Comparison of ENCODE assay signal across 8 cellular contexts in genomic region chr2:100818606-100819364, GRCh38. TPM values are rescaled to one million over a fixed set of nuclear protein-coding genes. Genes with fewer than 3 reads are reported as not detected.
DNase-seq lines count a peak whose midpoint lies in the region; ATAC-seq and TF ChIP-seq lines count a peak whose summit lies in the region.

No MANE protein-coding gene starts in this region.

- intact Hi-C loops in vagina (cut with DNase I) = loop anchor here (10.0 kb wide), 1 partner anchor 166 kb away; no protein-coding TSS in a partner anchor

- ATAC-seq in GM19351 (IDR thresholded peaks at IDR 0.05; ENCODE audit: unreplicated experiment) (no peak), HG03135 (IDR thresholded peaks at IDR 0.05; ENCODE audit: unreplicated experiment) (no peak)

- peak; percentile 43 for DNase-seq in stimulated activated CD4-positive, alpha-beta T cell treated with anti-CD3 and anti-CD28 coated beads, Interleukin-15, amount 100 ng/mL, for 24 hours
- no peak for DNase-seq in stimulated activated CD4-positive, alpha-beta T cell treated with anti-CD3 and anti-CD28 coated beads, Interleukin-1b, Interleukin-23, amount 100 ng/mL, for 48 hours
- DNase-seq in activated CD8-positive, alpha-beta memory T cell treated with anti-CD3 and anti-CD28 coated beads, Interleukin-2, amount 50 U/mL, for 48 hours = peak; percentile 65
- DNase-seq in fibroblast of lung (ENCODE audit: low read depth in 2 of 2) (peak; percentile 69 to 91), myocyte (ENCODE audit: low read depth) (peak; percentile 63), vagina (ENCODE audit: extremely low spot score in 2 of 2) (no peak)

- H3K4me1 ChIP-seq in fibroblast of lung (ENCODE audit: control insufficient read depth, extremely low read depth, insufficient read depth, low read length) (peaks cover 2% of the 10 kb centered on the region), vagina (peaks cover 35% of the 10 kb centered on the region)

- peak overlapping the region; percentile 92 for H3K4me2 ChIP-seq in fibroblast of lung (ENCODE audit: extremely low read depth, insufficient read depth, low read length)

- H2AFZ ChIP-seq in fibroblast of lung (ENCODE audit: low read length) = peak overlapping the region; percentile 70

- peak overlapping the region; percentile 71 for H3K9ac ChIP-seq in fibroblast of lung (ENCODE audit: insufficient read depth, low read length)

- no peaks in the 10 kb centered on the region for H3K79me2 ChIP-seq in fibroblast of lung (ENCODE audit: control insufficient read depth, insufficient read depth, low read length)

- H3K9me3 ChIP-seq in fibroblast of lung (ENCODE audit: control insufficient read depth, insufficient read depth, low read depth, low read length) = no peaks in the 10 kb centered on the region
- H3K9me3 ChIP-seq in vagina = no peaks in the 10 kb centered on the region

- H3K36me3 ChIP-seq in fibroblast of lung (ENCODE audit: control insufficient read depth, insufficient read depth, low read length) = no peaks in the 10 kb centered on the region
- H3K36me3 ChIP-seq in vagina = no peaks in the 10 kb centered on the region

- H3K4me3 ChIP-seq in fibroblast of lung (replicated peaks in 1 of 4; ENCODE audit: control extremely low read depth in 1 of 4, insufficient read depth in 1 of 4, low read depth in 3 of 4, low read length in 4 of 4) (peak overlapping the region; percentile 48 to 67 (median 61)), vagina (peak overlapping the region; percentile 59 to 84)

- H4K20me1 ChIP-seq in fibroblast of lung (ENCODE audit: control insufficient read depth, extremely low read depth, insufficient read depth, low read length) = no peaks in the 10 kb centered on the region

- H3K27me3 ChIP-seq in fibroblast of lung (ENCODE audit: control insufficient read depth, insufficient read depth, low read length) (no peaks in the 10 kb centered on the region), vagina (no peaks in the 10 kb centered on the region)

- peak; percentile 14 to 38 for TF ChIP-seq CTCF in fibroblast of lung (conservative IDR thresholded peaks at IDR 0.05 in 1 of 2, IDR thresholded peaks at IDR 0.05 in 1 of 2; ENCODE audit: low read depth in 1 of 2, low read length in 2 of 2)
- no peak for TF ChIP-seq CTCF in vagina (IDR thresholded peaks at IDR 0.05)

- peak overlapping the region; percentile 45 for H3K27ac ChIP-seq in fibroblast of lung (ENCODE audit: insufficient read depth, low read length)
- peak overlapping the region; percentile 88 for H3K27ac ChIP-seq in vagina

- no peak for TF ChIP-seq POLR2A in vagina (IDR thresholded peaks at IDR 0.05)

RNA-seq across cellular contexts. Expression of gene NPAS2, which starts 1.2 kb away (rescaled TPM):
- 2.3 and 3.6 TPM in 2 replicates for total RNA-seq in fibroblast of lung
- polyA plus RNA-seq in fibroblast of lung = 4.9 and 8.7 TPM in 2 replicates
- 6.8 and 10.8 TPM in 2 replicates for polyA plus RNA-seq in fibroblast of lung (2012)
- 7.2 and 24.0 TPM in 2 replicates for polyA minus RNA-seq in fibroblast of lung (ENCODE audit: low replicate concordance)
- total RNA-seq in myocyte = 4.9 and 10.2 TPM in 2 replicates
- polyA plus RNA-seq in myocyte (2012) = 24.7 TPM
- total RNA-seq in vagina = 37.6 TPM

Comparison
In these comparisons a context has a peak if more than half of its experiments do, and no peak if none do; other contexts are left out.
1. DNase-seq: peak in stimulated activated CD4-positive, alpha-beta T cell treated with anti-CD3 and anti-CD28 coated beads, Interleukin-15, amount 100 ng/mL, for 24 hours (single experiment), activated CD8-positive, alpha-beta memory T cell treated with anti-CD3 and anti-CD28 coated beads, Interleukin-2, amount 50 U/mL, for 48 hours (single experiment), fibroblast of lung (2 of 2) and myocyte (single experiment); none in stimulated activated CD4-positive, alpha-beta T cell treated with anti-CD3 and anti-CD28 coated beads, Interleukin-1b, Interleukin-23, amount 100 ng/mL, for 48 hours (single experiment) and vagina (0 of 2).
2. CTCF ChIP-seq: peak in fibroblast of lung (2 of 2); none in vagina (0 of 3).